In the genomic region with DNA sequence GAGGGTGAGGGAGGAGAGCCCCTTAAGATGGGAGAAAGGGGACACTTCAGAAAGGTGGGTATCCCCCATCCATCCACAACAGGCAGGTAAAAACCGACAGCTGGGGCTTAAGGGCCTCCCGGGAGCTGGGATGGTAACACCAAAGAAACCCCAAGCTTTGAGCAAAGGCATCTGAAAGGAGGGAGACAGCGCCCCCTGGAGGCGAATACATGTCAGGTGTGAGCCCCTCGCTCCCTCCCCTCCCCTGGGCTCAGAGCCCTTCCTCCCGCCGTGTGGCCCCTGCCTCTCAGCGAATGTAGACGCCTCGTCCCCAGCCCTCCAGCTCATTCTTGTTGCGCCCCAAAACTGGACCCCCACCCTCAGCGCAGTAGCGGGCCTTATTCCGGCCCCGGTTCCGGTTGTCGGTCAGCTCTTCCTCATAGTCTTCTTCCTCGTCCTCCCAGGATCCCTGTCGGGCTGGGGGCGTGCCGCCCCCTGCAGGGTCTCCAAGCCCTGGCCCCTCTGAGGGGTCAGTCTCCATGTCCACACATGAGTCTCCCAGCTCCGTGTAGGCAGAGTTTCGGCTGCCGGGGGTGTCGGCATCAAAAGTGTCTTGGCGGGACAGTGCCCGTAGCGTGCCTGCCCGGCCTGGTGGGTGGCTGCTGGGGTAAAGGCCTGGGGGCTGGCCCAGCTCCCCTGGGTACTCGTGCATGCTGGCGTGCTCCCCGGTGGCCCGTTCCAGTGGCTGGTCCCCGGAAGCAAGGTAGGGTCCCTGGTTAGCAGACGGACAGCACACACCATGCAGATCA, we compare ENCODE assay signal across 8 cellular contexts. TPM values are rescaled to one million over a fixed set of nuclear protein-coding genes. Genes with fewer than 3 reads are reported as not detected.
DNase-seq lines count a peak whose midpoint lies in the region; ATAC-seq and TF ChIP-seq lines count a peak whose summit lies in the region.

No MANE protein-coding gene starts in this region.

- no peaks in the 10 kb centered on the region for H3K4me1 ChIP-seq in endodermal cell (ENCODE audit: control insufficient read depth, insufficient read depth, low read length)

- no peaks in the 10 kb centered on the region for H3K27me3 Mint-ChIP-seq in endodermal cell (ENCODE audit: insufficient read depth)

- H3K4me3 Mint-ChIP-seq in endodermal cell: peak overlapping the region; percentile 43

- no peak overlapping the region for H3K27ac ChIP-seq in endodermal cell (ENCODE audit: low read depth, low read length)

- H3K36me3 Mint-ChIP-seq in endodermal cell (ENCODE audit: low read depth): peaks cover 26% of the 10 kb centered on the region

- peak overlapping the region; percentile 35 for H3K27ac Mint-ChIP-seq in endodermal cell

- H3K9me3 ChIP-seq in endodermal cell (ENCODE audit: control insufficient read depth, low read length): no peaks in the 10 kb centered on the region

- DNase-seq in AG04449 (ENCODE audit: low read depth, low spot score): no peak
- peak; percentile 87 for DNase-seq in GM20000 (ENCODE audit: low spot score)
- peak; percentile 46 for DNase-seq in NCI-H748 treated with DMSO at 0.1 percent for 48 hours (lab: John Stamatoyannopoulos, UW)
- DNase-seq in activated CD8-positive, alpha-beta memory T cell treated with anti-CD3 and anti-CD28 coated beads for 24 hours: peak; percentile 88
- DNase-seq in endodermal cell: peak; percentile 97
- DNase-seq in myocyte (ENCODE audit: low read depth): peak; percentile 74
- peak; percentile 51 to 79 (median 75) for DNase-seq in stimulated activated naive CD4-positive, alpha-beta T cell (lab: John Stamatoyannopoulos, UW)

- H3K4me1 Mint-ChIP-seq in endodermal cell: peaks cover 11% of the 10 kb centered on the region

- H3K9me3 Mint-ChIP-seq in endodermal cell: no peaks in the 10 kb centered on the region

- CTCF ChIA-PET in AG04449 (lab: Yijun Ruan, JAX): interaction anchor here (0.8 to 7.5 kb wide), 36 partner anchors 8 to 440 kb away, joined by 3 to 208 read pairs (median 5); a partner anchor contains a TSS

- no peak overlapping the region for H3K9ac ChIP-seq in endodermal cell (ENCODE audit: extremely low read depth, low read length, poor library complexity, severe bottlenecking)

- peak; percentile 87 for TF ChIP-seq CTCF in AG04449 (IDR thresholded peaks at IDR 0.05; ENCODE audit: insufficient read depth, low read length, missing control alignments)
- TF ChIP-seq CTCF in GM20000 (IDR thresholded peaks at IDR 0.05; ENCODE audit: extremely low read depth, missing control alignments): peak; percentile 74
- TF ChIP-seq CTCF in endodermal cell (conservative IDR thresholded peaks at IDR 0.05): peak; percentile 97

- ATAC-seq in HG02884 (IDR thresholded peaks at IDR 0.05; ENCODE audit: unreplicated experiment): no peak

- H3K27me3 ChIP-seq in endodermal cell (ENCODE audit: control insufficient read depth, insufficient read depth, low read length, poor library complexity, severe bottlenecking): no peaks in the 10 kb centered on the region

- POLR2A ChIA-PET in AG04449 (lab: Yijun Ruan, JAX): interaction anchor here (0.9 to 1.2 kb wide), 2 partner anchors 25 kb away, joined by 3 to 4 read pairs; a partner anchor contains a TSS

- 65% methylated on average over 25 to 35 of the region's 35 CpGs for WGBS in endodermal cell (ENCODE audit: insufficient coverage in 1 of 2, insufficient read length in 1 of 2), 2 experiments

- H3K36me3 ChIP-seq in endodermal cell (ENCODE audit: control insufficient read depth, insufficient read depth, low read length): peaks cover 18% of the 10 kb centered on the region

- H3K4me3 ChIP-seq in AG04449 (ENCODE audit: low read depth, low read length) (no peak overlapping the region), endodermal cell (ENCODE audit: low read length) (no peak overlapping the region)

RNA-seq across cellular contexts. Expression of a gene that starts 9.1 kb away (rescaled TPM):
- not detected for total RNA-seq in endodermal cell
- not detected for polyA plus RNA-seq in endodermal cell (2013, experiment 1 of 2)
- not detected for polyA plus RNA-seq in endodermal cell (2013, experiment 2 of 2)
- not detected in 2 replicates for total RNA-seq in myocyte
- polyA plus RNA-seq in myocyte (2012): not detected

RNA-seq across cellular contexts. Expression of a gene that starts 22.4 kb away (rescaled TPM):
- total RNA-seq in endodermal cell (10 to 100 TPM; 12.2 to 13.2 TPM), myocyte (190 and 408 TPM in 2 replicates)
- polyA plus RNA-seq in endodermal cell (2013, experiment 1 of 2): 15.9 TPM
- 12.4 TPM for polyA plus RNA-seq in endodermal cell (2013, experiment 2 of 2)
- 136 TPM for polyA plus RNA-seq in myocyte (2012)

RNA-seq across cellular contexts. Expression of a gene that starts 23.7 kb away (rescaled TPM):
- total RNA-seq in endodermal cell: 1 to 10 TPM; 9.0 TPM
- polyA plus RNA-seq in endodermal cell (2013, experiment 1 of 2): 2.3 TPM
- 1.4 TPM for polyA plus RNA-seq in endodermal cell (2013, experiment 2 of 2)
- total RNA-seq in myocyte: 49.7 and 65.3 TPM in 2 replicates
- polyA plus RNA-seq in myocyte (2012): 14.0 TPM

RNA-seq across cellular contexts. Expression of a gene that starts 25.0 kb away (rescaled TPM):
- 1,000 to 10,000 TPM; 1,782 to 1,829 TPM for total RNA-seq in endodermal cell
- 2,533 TPM for polyA plus RNA-seq in endodermal cell (2013, experiment 1 of 2)
- polyA plus RNA-seq in endodermal cell (2013, experiment 2 of 2): 2,401 TPM
- 1,695 and 1,875 TPM in 2 replicates for total RNA-seq in myocyte
- 1,457 TPM for polyA plus RNA-seq in myocyte (2012)

RNA-seq across cellular contexts. Expression of a gene that starts 50.6 kb away (rescaled TPM):
- total RNA-seq in endodermal cell (under 1 TPM; 0.35 to 0.46 TPM), myocyte (0.11 and 0.16 TPM in 2 replicates)
- 1.3 TPM for polyA plus RNA-seq in endodermal cell (2013, experiment 1 of 2)
- polyA plus RNA-seq in endodermal cell (2013, experiment 2 of 2): 1.2 TPM
- 0.47 TPM for polyA plus RNA-seq in myocyte (2012)

Comparison
In these comparisons a context has a peak if more than half of its experiments do, and no peak if none do; other contexts are left out.
1. RNA of a gene that starts 22.4 kb away (total RNA-seq): 190 to 408 TPM in myocyte; 12.2 to 13.2 TPM in endodermal cell; every median in the first group is over 10 times any median in the second.
2. Peak in every context shown above with its lines, with median percentiles within 50 percentile points of each other: CTCF ChIP-seq.